Comparison of ENCODE assay signal across 32 cellular contexts in genomic region chr9:76681556-76681955, GRCh38.
"Had no signal": no experiment of that assay in that cellular context is flagged by ENCODE, and none has a peak within 500 bp of the region (broad histone marks: within the 10 kb centered on the region; RNA-seq: fewer than 3 reads in every experiment).

No MANE protein-coding gene starts in this region.

- H3K4me3 ChIP-seq: colonic mucosa, PC-9, SJCRH30, SK-N-MC had no signal

- H3K27ac ChIP-seq: brain microvascular endothelial cell, colonic mucosa, PC-9, SJCRH30, SK-N-MC, VCaP had no signal

- H2AFZ ChIP-seq: PC-9 had no signal

- H3K4me2 ChIP-seq: PC-9 had no signal

- H3K27me3 ChIP-seq: brain microvascular endothelial cell, colonic mucosa, SJCRH30 had no signal

- H3K27ac Mint-ChIP-seq: activated B cell treated with CpG ODN at 0.5 μM for 24 hours; activated CD4-positive, alpha-beta memory T cell treated with anti-CD3 and anti-CD28 coated beads, Interleukin-2, amount 10 ng/mL, durations not matched to agents 7 days and 5 days; T-cell had no signal

- DNase-seq: activated B cell treated with CpG ODN at 0.5 μM for 24 hours; activated CD4-positive, alpha-beta memory T cell treated with anti-CD3 and anti-CD28 coated beads, Interleukin-2, amount 10 ng/mL, durations not matched to agents 7 days and 5 days; activated CD4-positive, CD25-positive, alpha-beta regulatory T cell treated with anti-CD3 and anti-CD28 coated beads, Interleukin-2, amount 50 U/mL, for 72 hours; activated effector memory CD4-positive, alpha-beta T cell treated with anti-CD3 and anti-CD28 coated beads, Interleukin-2, amount 50 U/mL, for 16 hours; activated naive CD4-positive, alpha-beta T cell; activated naive CD4-positive, alpha-beta T cell treated with anti-CD3 and anti-CD28 coated beads, Interleukin-2, amount 50 U/mL, for 16 hours; activated T-cell treated with anti-CD3 and anti-CD28 coated beads, Interleukin-2, amount 50 U/mL, for 4 hours; amniotic stem cell; aorta; brain microvascular endothelial cell; colonic mucosa; KG1; NCI-H1092 treated with DMSO at 0.1 percent for 48 hours; NCI-H1417; NCI-H146; NCI-H187; NCI-H2029 treated with DMSO at 0.1 percent for 48 hours; NCI-H2107; NCI-H2171; NCI-H510A; NCI-H526; NCI-H774; NK-92 treated with Interleukin-12 subunit alpha and Interleukin-12 subunit beta, amount 100 ng/mL, for 24 hours; PC-9; SHP77; SJCRH30; T-cell; T-helper 9 cell had no signal

- H3K4me3 Mint-ChIP-seq: activated B cell treated with CpG ODN at 0.5 μM for 24 hours; activated CD4-positive, alpha-beta memory T cell treated with anti-CD3 and anti-CD28 coated beads, Interleukin-2, amount 10 ng/mL, durations not matched to agents 7 days and 5 days; activated naive CD8-positive, alpha-beta T cell treated with anti-CD3 and anti-CD28 coated beads for 36 hours; activated T-cell treated with anti-CD3 and anti-CD28 coated beads, Interleukin-2, amount 50 U/mL, for 4 hours; central memory CD8-positive, alpha-beta T cell; T-cell had no signal

- H3K36me3 ChIP-seq: brain microvascular endothelial cell, colonic mucosa had no signal

- H3K4me1 ChIP-seq: colonic mucosa had no signal

- H3K4me1 Mint-ChIP-seq: activated B cell treated with CpG ODN at 0.5 μM for 24 hours had no signal

- H3K27me3 Mint-ChIP-seq: activated B cell treated with CpG ODN at 0.5 μM for 24 hours; activated CD4-positive, alpha-beta memory T cell treated with anti-CD3 and anti-CD28 coated beads, Interleukin-2, amount 10 ng/mL, durations not matched to agents 7 days and 5 days; activated naive CD8-positive, alpha-beta T cell treated with anti-CD3 and anti-CD28 coated beads for 36 hours; central memory CD8-positive, alpha-beta T cell; T-cell had no signal

- ATAC-seq: T-cell had no signal

- H3K9me3 ChIP-seq: colonic mucosa had no signal

- H3K36me3 Mint-ChIP-seq: activated naive CD8-positive, alpha-beta T cell treated with anti-CD3 and anti-CD28 coated beads for 36 hours; T-cell had no signal
